Comparison of ENCODE assay signal across 8 cellular contexts in the genomic region with DNA sequence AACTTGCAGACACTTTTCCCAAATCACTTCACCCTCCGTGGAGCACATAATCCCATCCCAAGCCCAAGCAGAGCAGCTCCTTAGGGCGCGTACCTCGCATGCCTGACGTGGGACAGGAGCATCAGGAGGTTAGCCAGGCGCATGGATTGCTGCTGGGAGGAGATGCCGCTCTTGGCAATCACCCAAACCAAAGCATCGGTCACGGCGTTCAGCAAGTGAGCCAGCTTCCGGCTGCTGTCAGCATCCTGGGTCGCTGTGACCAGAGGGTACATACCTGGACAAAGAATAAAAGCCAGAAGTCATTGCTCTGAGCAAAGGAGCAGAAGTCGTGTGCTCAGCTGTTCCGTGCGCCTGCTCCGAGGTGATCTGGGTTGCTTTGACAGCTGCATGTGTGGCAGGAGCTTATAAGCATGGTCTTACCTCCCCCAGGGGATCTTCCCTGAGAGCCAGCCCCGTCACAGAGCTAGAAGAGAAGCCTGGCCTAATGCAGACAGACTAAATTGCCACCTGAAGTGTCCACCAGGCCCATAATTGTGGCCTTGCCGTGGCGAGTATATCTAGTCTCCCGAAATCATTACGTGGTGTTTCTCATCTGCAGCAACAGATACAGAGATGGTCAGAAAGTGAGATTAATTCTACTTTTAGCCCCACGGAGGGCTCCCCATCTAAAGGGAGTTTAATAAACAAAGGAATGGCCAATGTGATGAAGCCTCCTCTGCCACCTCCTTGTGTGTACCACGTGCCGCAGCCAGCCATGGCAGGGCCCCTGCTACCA. TPM values are rescaled to one million over a fixed set of nuclear protein-coding genes. Genes with fewer than 3 reads are reported as not detected.
A peak's percentile ranks its signal among the peaks of the same experiment; 100 is the strongest.
DNase-seq lines count a peak whose midpoint lies in the region; ATAC-seq and TF ChIP-seq lines count a peak whose summit lies in the region.

No MANE protein-coding gene starts in this region.

- intact Hi-C loops in left cardiac atrium (cut with DNase I), result no loop called here

- peak; percentile 75 for DNase-seq in COR-L47 (lab: John Stamatoyannopoulos, UW)
- peak; percentile 76 for DNase-seq in NCI-H345 (lab: John Stamatoyannopoulos, UW)
- DNase-seq in fibroblast of mammary gland (ENCODE audit: low read depth), result peak; percentile 57
- no peak for DNase-seq in left cardiac atrium
- DNase-seq in GM10248 (ENCODE audit: extremely low spot score), result no peak
- no peak for DNase-seq in activated naive CD8-positive, alpha-beta T cell treated with anti-CD3 and anti-CD28 coated beads for 36 hours

- CTCF ChIA-PET in GM10248 (lab: Yijun Ruan, JAX), result interaction anchor here (0.7 to 3.2 kb wide), 11 partner anchors 9 to 465 kb away, joined by 3 to 15 read pairs (median 3); partner anchors contain the start of gene ESR2

- no peaks in the 10 kb centered on the region for H3K9me3 Mint-ChIP-seq in activated naive CD8-positive, alpha-beta T cell treated with anti-CD3 and anti-CD28 coated beads for 36 hours

- peaks cover 2% of the 10 kb centered on the region for H3K36me3 Mint-ChIP-seq in activated naive CD8-positive, alpha-beta T cell treated with anti-CD3 and anti-CD28 coated beads for 36 hours

- H3K4me1 Mint-ChIP-seq in activated naive CD8-positive, alpha-beta T cell treated with anti-CD3 and anti-CD28 coated beads for 36 hours, result peaks cover 20% of the 10 kb centered on the region

- no peak overlapping the region for H3K4me3 Mint-ChIP-seq in activated naive CD8-positive, alpha-beta T cell treated with anti-CD3 and anti-CD28 coated beads for 36 hours

- no peak overlapping the region for H3K27ac Mint-ChIP-seq in activated naive CD8-positive, alpha-beta T cell treated with anti-CD3 and anti-CD28 coated beads for 36 hours

- POLR2A ChIA-PET in GM10248 (lab: Yijun Ruan, JAX), result no interaction called here

- no peaks in the 10 kb centered on the region for H3K27me3 Mint-ChIP-seq in activated naive CD8-positive, alpha-beta T cell treated with anti-CD3 and anti-CD28 coated beads for 36 hours

- H3K4me3 ChIP-seq in fibroblast of mammary gland (ENCODE audit: control insufficient read depth, low read depth, low read length), result no peak overlapping the region

- ATAC-seq in GM21717 (IDR thresholded peaks at IDR 0.05; ENCODE audit: unreplicated experiment) (peak; percentile 12), HG03342 (IDR thresholded peaks at IDR 0.05; ENCODE audit: unreplicated experiment) (no peak), left cardiac atrium (no peak)

- TF ChIP-seq CTCF in fibroblast of mammary gland (conservative IDR thresholded peaks at IDR 0.05; ENCODE audit: control insufficient read depth, insufficient read depth, low read depth, low read length), result no peak
- TF ChIP-seq CTCF in GM10248 (IDR thresholded peaks at IDR 0.05; ENCODE audit: control extremely low read depth, extremely low read depth, low read depth, missing control alignments), result no peak

RNA-seq across cellular contexts. Expression of gene ESR2, which starts 59.1 kb away (rescaled TPM):
- total RNA-seq in left cardiac atrium, result 1 to 10 TPM in 1 of 2 donors, under 1 TPM in 1; 0.31 to 1.3 TPM
- total RNA-seq in activated naive CD8-positive, alpha-beta T cell treated with anti-CD3 and anti-CD28 coated beads for 36 hours, result under 1 TPM; 0.95 to 0.96 TPM

Comparison
In these comparisons a context has a peak if more than half of its experiments do, and no peak if none do; other contexts are left out.
1. DNase-seq: peak in COR-L47 (single experiment), NCI-H345 (single experiment) and fibroblast of mammary gland (single experiment); none in left cardiac atrium (single experiment), GM10248 (single experiment) and activated naive CD8-positive, alpha-beta T cell treated with anti-CD3 and anti-CD28 coated beads for 36 hours (single experiment).